Comparison of ENCODE assay signal across 25 cellular contexts in the genomic region with DNA sequence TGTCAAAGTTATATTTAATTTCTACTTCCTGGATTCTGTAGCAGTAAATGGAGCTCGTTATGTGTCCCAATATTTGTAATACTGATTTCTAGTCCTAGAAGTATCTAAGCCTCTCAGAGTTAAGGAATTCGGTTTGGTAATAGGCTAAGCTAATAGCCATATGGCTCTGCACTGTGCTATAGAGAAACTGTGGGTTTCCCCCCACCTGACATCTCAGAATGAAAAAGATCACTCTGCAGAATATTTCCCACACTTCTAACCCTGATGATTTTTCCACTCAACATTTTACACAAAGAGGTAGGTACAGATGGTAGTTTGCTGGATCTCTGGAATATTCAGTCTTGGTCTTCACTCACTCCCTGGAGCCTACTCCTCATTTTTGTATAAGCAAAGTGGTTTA.
DNase-seq lines count a peak whose midpoint lies in the region; ATAC-seq and TF ChIP-seq lines count a peak whose summit lies in the region.
"Had no signal": no experiment of that assay in that cellular context is flagged by ENCODE, and none has a peak within 500 bp of the region (broad histone marks: within the 10 kb centered on the region; RNA-seq: fewer than 3 reads in every experiment).

No MANE protein-coding gene starts in this region.

- no peaks in the 10 kb centered on the region for H3K27me3 ChIP-seq in upper lobe of right lung
- H3K27me3 ChIP-seq: gastroesophageal sphincter, hepatocyte, SJCRH30, upper lobe of left lung had no signal

- no peak overlapping the region for H3K4me3 ChIP-seq in upper lobe of right lung
- H3K4me3 ChIP-seq: gastroesophageal sphincter, HAP-1, hepatocyte, lower lobe of right lung, SJCRH30, upper lobe of left lung had no signal

- peaks cover 17% of the 10 kb centered on the region for H3K4me1 ChIP-seq in upper lobe of right lung
- H3K4me1 ChIP-seq: SJCRH30 had no signal

- intact Hi-C loops in upper lobe of right lung (cut with DNase I) = no loop called here

- peaks cover 57% of the 10 kb centered on the region for H3K4me1 Mint-ChIP-seq in activated naive CD8-positive, alpha-beta T cell treated with anti-CD3 and anti-CD28 coated beads, Interleukin-2, amount 50 U/mL, for 24 hours
- peaks cover 27% of the 10 kb centered on the region for H3K4me1 Mint-ChIP-seq in activated naive CD8-positive, alpha-beta T cell treated with anti-CD3 and anti-CD28 coated beads for 36 hours
- H3K4me1 Mint-ChIP-seq in central memory CD8-positive, alpha-beta T cell = peaks cover 74% of the 10 kb centered on the region

- H3K36me3 ChIP-seq in upper lobe of right lung = no peaks in the 10 kb centered on the region
- H3K36me3 ChIP-seq: gastroesophageal sphincter, HAP-1, lower lobe of right lung, SJCRH30, upper lobe of left lung had no signal

- TF ChIP-seq CTCF in upper lobe of right lung (IDR thresholded peaks at IDR 0.05) = no peak

- peaks cover 12% of the 10 kb centered on the region for H3K9me3 ChIP-seq in upper lobe of right lung
- H3K9me3 ChIP-seq: SJCRH30 had no signal

- H3K27me3 Mint-ChIP-seq in activated naive CD8-positive, alpha-beta T cell treated with anti-CD3 and anti-CD28 coated beads, Interleukin-2, amount 50 U/mL, for 24 hours = no peaks in the 10 kb centered on the region
- H3K27me3 Mint-ChIP-seq in activated naive CD8-positive, alpha-beta T cell treated with anti-CD3 and anti-CD28 coated beads for 36 hours = no peaks in the 10 kb centered on the region
- no peaks in the 10 kb centered on the region for H3K27me3 Mint-ChIP-seq in central memory CD8-positive, alpha-beta T cell
- H3K27me3 Mint-ChIP-seq: CD4-positive, alpha-beta T cell had no signal

- peak; percentile 69 for ATAC-seq in activated naive CD8-positive, alpha-beta T cell treated with anti-CD3 and anti-CD28 coated beads, Interleukin-2, amount 50 U/mL, for 24 hours
- ATAC-seq in HG02870 (IDR thresholded peaks at IDR 0.05; ENCODE audit: unreplicated experiment) = peak; percentile 72
- ATAC-seq in central memory CD8-positive, alpha-beta T cell (replicated peaks; ENCODE audit: extremely low read depth, poor library complexity, severe bottlenecking) = no peak
- ATAC-seq in upper lobe of right lung = peak; percentile 40
- ATAC-seq: gastroesophageal sphincter had no signal

- H3K4me3 Mint-ChIP-seq in activated naive CD8-positive, alpha-beta T cell treated with anti-CD3 and anti-CD28 coated beads, Interleukin-2, amount 50 U/mL, for 24 hours = no peak overlapping the region
- H3K4me3 Mint-ChIP-seq in activated naive CD8-positive, alpha-beta T cell treated with anti-CD3 and anti-CD28 coated beads for 36 hours = no peak overlapping the region
- H3K4me3 Mint-ChIP-seq in central memory CD8-positive, alpha-beta T cell = no peak overlapping the region
- H3K4me3 Mint-ChIP-seq: CD4-positive, alpha-beta T cell; nephron had no signal

- H3K36me3 Mint-ChIP-seq in activated naive CD8-positive, alpha-beta T cell treated with anti-CD3 and anti-CD28 coated beads, Interleukin-2, amount 50 U/mL, for 24 hours (ENCODE audit: low read depth) = peaks cover 33% of the 10 kb centered on the region
- peaks cover 27% of the 10 kb centered on the region for H3K36me3 Mint-ChIP-seq in activated naive CD8-positive, alpha-beta T cell treated with anti-CD3 and anti-CD28 coated beads for 36 hours
- peaks cover 6% of the 10 kb centered on the region for H3K36me3 Mint-ChIP-seq in central memory CD8-positive, alpha-beta T cell (ENCODE audit: insufficient read depth)

- H3K9me3 Mint-ChIP-seq in activated naive CD8-positive, alpha-beta T cell treated with anti-CD3 and anti-CD28 coated beads, Interleukin-2, amount 50 U/mL, for 24 hours = peaks cover 12% of the 10 kb centered on the region
- H3K9me3 Mint-ChIP-seq in activated naive CD8-positive, alpha-beta T cell treated with anti-CD3 and anti-CD28 coated beads for 36 hours = peaks cover 11% of the 10 kb centered on the region
- H3K9me3 Mint-ChIP-seq in central memory CD8-positive, alpha-beta T cell = peaks cover 6% of the 10 kb centered on the region

- H3K27ac ChIP-seq in upper lobe of right lung = no peak overlapping the region
- H3K27ac ChIP-seq: gastroesophageal sphincter, hepatocyte, SJCRH30 had no signal

- peak overlapping the region; percentile 32 for H3K27ac Mint-ChIP-seq in activated naive CD8-positive, alpha-beta T cell treated with anti-CD3 and anti-CD28 coated beads, Interleukin-2, amount 50 U/mL, for 24 hours
- no peak overlapping the region for H3K27ac Mint-ChIP-seq in activated naive CD8-positive, alpha-beta T cell treated with anti-CD3 and anti-CD28 coated beads for 36 hours
- peak overlapping the region; percentile 86 for H3K27ac Mint-ChIP-seq in central memory CD8-positive, alpha-beta T cell (ENCODE audit: low read depth)
- H3K27ac Mint-ChIP-seq: CD4-positive, alpha-beta T cell; nephron had no signal

- DNase-seq in activated naive CD8-positive, alpha-beta T cell treated with anti-CD3 and anti-CD28 coated beads, Interleukin-2, amount 50 U/mL, for 24 hours = no peak
- DNase-seq in activated naive CD8-positive, alpha-beta T cell treated with anti-CD3 and anti-CD28 coated beads for 36 hours = no peak
- no peak for DNase-seq in central memory CD8-positive, alpha-beta T cell (ENCODE audit: low spot score in 2 of 2)
- DNase-seq in upper lobe of right lung (no peak), SW480 (ENCODE audit: low spot score) (no peak), DMS114 treated with DMSO at 0.1 percent for 48 hours (lab: John Stamatoyannopoulos, UW; ENCODE audit: unreplicated experiment) (no peak)
- DNase-seq: AML-193; aorta; CD4-positive, alpha-beta T cell; EL; lower lobe of right lung; NCI-H2029; NCI-H345; NCI-H774; SJCRH30; stimulated activated CD4-positive, alpha-beta T cell treated with anti-CD3 and anti-CD28 coated beads, Interleukin-4, amount 100 ng/mL, for 24 hours; substantia nigra; SW 1271; T1000; upper lobe of left lung had no signal
